ENCODE assay signal across 8 cellular contexts in genomic region chr2:133506962-133507361, GRCh38.
"Had no signal": no experiment of that assay in that cellular context is flagged by ENCODE, and none has a peak within 500 bp of the region (broad histone marks: within the 10 kb centered on the region; RNA-seq: fewer than 3 reads in every experiment).

No MANE protein-coding gene starts in this region.

- H3K9me3 ChIP-seq: lower lobe of right lung, tibial nerve had no signal

- DNase-seq: activated T-cell treated with anti-CD3 and anti-CD28 coated beads, Interleukin-2, amount 50 U/mL, for 1 hour; dermis blood vessel endothelial cell; endodermal cell; lower lobe of right lung; midbrain had no signal

- H3K27me3 ChIP-seq: tibial nerve had no signal

- H2AFZ ChIP-seq: parathyroid adenoma had no signal

- H3K4me3 ChIP-seq: lower lobe of right lung, skin epidermis, tibial nerve had no signal

- ATAC-seq: lower lobe of right lung had no signal

- H3K79me2 ChIP-seq: parathyroid adenoma had no signal

- H3K27ac ChIP-seq: lower lobe of right lung, parathyroid adenoma, tibial nerve had no signal

- H3K9ac ChIP-seq: parathyroid adenoma had no signal

- H3K36me3 ChIP-seq: lower lobe of right lung, tibial nerve had no signal
